ENCODE assay signal across 8 cellular contexts in genomic region chr2:224778474-224778877, GRCh38.
A peak's percentile ranks its signal among the peaks of the same experiment; 100 is the strongest.
DNase-seq lines count a peak whose midpoint lies in the region; ATAC-seq, FAIRE-seq and TF ChIP-seq lines count a peak whose summit lies in the region.

No MANE protein-coding gene starts in this region.

- peak overlapping the region; percentile 22 for H3K27ac Mint-ChIP-seq in activated T-helper 17 cell treated with anti-CD3 and anti-CD28 coated beads, Interleukin-2, amount 50 U/mL, for 72 hours

- H3K4me3 Mint-ChIP-seq in activated T-helper 17 cell treated with anti-CD3 and anti-CD28 coated beads, Interleukin-2, amount 50 U/mL, for 72 hours = no peak overlapping the region

- ATAC-seq in HG03280 (IDR thresholded peaks at IDR 0.05; ENCODE audit: unreplicated experiment) = peak; percentile 75
- peak; percentile 47 for ATAC-seq in activated T-helper 17 cell treated with anti-CD3 and anti-CD28 coated beads, Interleukin-2, amount 50 U/mL, for 72 hours (replicated peaks)

- peak; percentile 66 for TF ChIP-seq CTCF in GM12864 (IDR thresholded peaks at IDR 0.05; ENCODE audit: low read depth, low read length, missing control alignments)
- TF ChIP-seq CTCF in foreskin fibroblast (IDR thresholded peaks at IDR 0.05; ENCODE audit: low read depth, low read length) = peak; percentile 75

- H3K4me3 ChIP-seq in GM12864 (ENCODE audit: low read depth, low read length) = no peak overlapping the region
- H3K4me3 ChIP-seq in foreskin fibroblast (ENCODE audit: low read depth in 1 of 2, low read length in 2 of 2) = no peak overlapping the region

- H3K27me3 Mint-ChIP-seq in activated T-helper 17 cell treated with anti-CD3 and anti-CD28 coated beads, Interleukin-2, amount 50 U/mL, for 72 hours = no peaks in the 10 kb centered on the region

- DNase-seq in A172 (ENCODE audit: low spot score) (peak; percentile 45), GM12864 (ENCODE audit: low read depth) (no peak), RCC 7860 (ENCODE audit: low spot score) (peak; percentile 39), foreskin fibroblast (peak; percentile 46 to 82), pulmonary artery endothelial cell (ENCODE audit: low read depth, low spot score) (peak; percentile 7), NK-92 (lab: John Stamatoyannopoulos, UW; ENCODE audit: unreplicated experiment) (no peak)

- peak; percentile 85 for FAIRE-seq in RCC 7860 (lab: Jason Lieb, UNC)

- H3K9me3 Mint-ChIP-seq in activated T-helper 17 cell treated with anti-CD3 and anti-CD28 coated beads, Interleukin-2, amount 50 U/mL, for 72 hours = no peaks in the 10 kb centered on the region

- peaks cover 93% of the 10 kb centered on the region for H3K36me3 Mint-ChIP-seq in activated T-helper 17 cell treated with anti-CD3 and anti-CD28 coated beads, Interleukin-2, amount 50 U/mL, for 72 hours (ENCODE audit: low read depth)

- H3K4me1 Mint-ChIP-seq in activated T-helper 17 cell treated with anti-CD3 and anti-CD28 coated beads, Interleukin-2, amount 50 U/mL, for 72 hours = no peaks in the 10 kb centered on the region

Comparison
In these comparisons a context has a peak if more than half of its experiments do, and no peak if none do; other contexts are left out.
1. DNase-seq: peak in A172 (single experiment), RCC 7860 (single experiment), foreskin fibroblast (2 of 2) and pulmonary artery endothelial cell (single experiment); none in GM12864 (single experiment) and NK-92 (single experiment).